ENCODE assay signal across 8 cellular contexts in genomic region chr5:111278824-111279504, GRCh38. TPM values are rescaled to one million over a fixed set of nuclear protein-coding genes. Genes with fewer than 3 reads are reported as not detected.
DNase-seq lines count a peak whose midpoint lies in the region; ATAC-seq and TF ChIP-seq lines count a peak whose summit lies in the region.

No MANE protein-coding gene starts in this region.

- TF ChIP-seq CTCF in CD4-positive, alpha-beta T cell (IDR thresholded peaks at IDR 0.05): peak; percentile 85
- TF ChIP-seq CTCF in hepatocyte (IDR thresholded peaks at IDR 0.05; ENCODE audit: poor library complexity): peak; percentile 64

- no peak overlapping the region for H2AFZ ChIP-seq in hepatocyte

- H3K4me1 Mint-ChIP-seq in CD4-positive, alpha-beta T cell (ENCODE audit: low read depth): peaks cover 87% of the 10 kb centered on the region
- peaks cover 86% of the 10 kb centered on the region for H3K4me1 Mint-ChIP-seq in activated naive CD4-positive, alpha-beta T cell treated with anti-CD3 and anti-CD28 coated beads, Interleukin-2, amount 50 U/mL, for 24 hours

- intact Hi-C loops in CD4-positive, alpha-beta T cell (cut with DNase I, micrococcal nuclease): loop anchor here (1.0 to 2.0 kb wide), 3 partner anchors 56 to 121 kb away; no protein-coding TSS in a partner anchor

- no peaks in the 10 kb centered on the region for H3K79me2 ChIP-seq in hepatocyte

- H3K27me3 ChIP-seq in CD4-positive, alpha-beta T cell (ENCODE audit: control insufficient read depth, insufficient read depth, low read length): no peaks in the 10 kb centered on the region
- H3K27me3 ChIP-seq in hepatocyte: no peaks in the 10 kb centered on the region

- no peaks in the 10 kb centered on the region for H3K9me3 ChIP-seq in CD4-positive, alpha-beta T cell (ENCODE audit: control insufficient read depth, low read length)
- no peaks in the 10 kb centered on the region for H3K9me3 ChIP-seq in hepatocyte (ENCODE audit: low read depth)

- H3K27ac Mint-ChIP-seq in CD4-positive, alpha-beta T cell: peak overlapping the region; percentile 59
- peak overlapping the region; percentile 86 for H3K27ac Mint-ChIP-seq in activated naive CD4-positive, alpha-beta T cell treated with anti-CD3 and anti-CD28 coated beads, Interleukin-2, amount 50 U/mL, for 24 hours

- WGBS in hepatocyte (ENCODE audit: low lambda C conversion rate, missing lambda C conversion rate): 34% methylated on average over 12 of the region's 12 CpGs

- no peaks in the 10 kb centered on the region for H3K27me3 Mint-ChIP-seq in CD4-positive, alpha-beta T cell
- H3K27me3 Mint-ChIP-seq in activated naive CD4-positive, alpha-beta T cell treated with anti-CD3 and anti-CD28 coated beads, Interleukin-2, amount 50 U/mL, for 24 hours: no peaks in the 10 kb centered on the region

- H3K36me3 ChIP-seq in hepatocyte (replicated peaks; ENCODE audit: insufficient read depth, low read depth): no peaks in the 10 kb centered on the region

- peak; percentile 79 to 93 (median 85) for DNase-seq in CD4-positive, alpha-beta T cell
- DNase-seq in GM19240 (ENCODE audit: insufficient read length, low spot score) (peak; percentile 41), SK-MEL-5 (ENCODE audit: low read depth, low spot score) (peak; percentile 80), hepatocyte (ENCODE audit: low spot score) (peak; percentile 67), epidermal melanocyte (ENCODE audit: insufficient read length, low spot score) (no peak)
- DNase-seq in stimulated activated CD4-positive, alpha-beta T cell treated with anti-CD3 and anti-CD28 coated beads, Interleukin-15, amount 100 ng/mL, for 24 hours: peak; percentile 90

- no peaks in the 10 kb centered on the region for H3K4me1 ChIP-seq in hepatocyte (ENCODE audit: insufficient read depth)

- peak; percentile 98 for ATAC-seq in CD4-positive, alpha-beta T cell (ENCODE audit: poor library complexity)
- ATAC-seq in HG03342 (IDR thresholded peaks at IDR 0.05; ENCODE audit: unreplicated experiment): peak; percentile 93

- peaks cover 9% of the 10 kb centered on the region for H3K36me3 Mint-ChIP-seq in CD4-positive, alpha-beta T cell (ENCODE audit: low read depth)
- H3K36me3 Mint-ChIP-seq in activated naive CD4-positive, alpha-beta T cell treated with anti-CD3 and anti-CD28 coated beads, Interleukin-2, amount 50 U/mL, for 24 hours: peaks cover 4% of the 10 kb centered on the region

- H3K27ac ChIP-seq in CD4-positive, alpha-beta T cell (ENCODE audit: low read depth, low read length): no peak overlapping the region
- H3K27ac ChIP-seq in hepatocyte: no peak overlapping the region

- CTCF ChIA-PET in CD4-positive, alpha-beta T cell (lab: Charles Lee): interaction anchor here (0.6 to 7.9 kb wide), 21 partner anchors 9 to 122 kb away, joined by 3 to 61 read pairs (median 5); partner anchors contain the start of gene CAMK4

- peak overlapping the region; percentile 63 for H3K4me3 Mint-ChIP-seq in CD4-positive, alpha-beta T cell
- H3K4me3 Mint-ChIP-seq in activated naive CD4-positive, alpha-beta T cell treated with anti-CD3 and anti-CD28 coated beads, Interleukin-2, amount 50 U/mL, for 24 hours: peak overlapping the region; percentile 53

- in situ Hi-C loops in SK-MEL-5 (cut with HindIII; ENCODE audit: low pct_unique_long_range_greater_than_20kb, low sequenced_read_pairs): no loop called here

- H3K9me3 Mint-ChIP-seq in CD4-positive, alpha-beta T cell: no peaks in the 10 kb centered on the region
- H3K9me3 Mint-ChIP-seq in activated naive CD4-positive, alpha-beta T cell treated with anti-CD3 and anti-CD28 coated beads, Interleukin-2, amount 50 U/mL, for 24 hours: no peaks in the 10 kb centered on the region

- H3K4me3 ChIP-seq in hepatocyte: no peak overlapping the region

- no peaks in the 10 kb centered on the region for H3K9me2 ChIP-seq in hepatocyte (replicated peaks; ENCODE audit: insufficient read depth)

- H4K20me1 ChIP-seq in hepatocyte (ENCODE audit: insufficient read depth, poor library complexity, severe bottlenecking): no peaks in the 10 kb centered on the region

- H3K4me2 ChIP-seq in hepatocyte: no peak overlapping the region

- POLR2A ChIA-PET in CD4-positive, alpha-beta T cell (lab: Charles Lee): interaction anchor here (0.7 to 5.1 kb wide), 10 partner anchors 19 to 232 kb away, joined by 3 to 42 read pairs (median 4); partner anchors contain the start of gene CAMK4

RNA-seq across cellular contexts. Expression of gene CAMK4, which starts 54.8 kb away (rescaled TPM):
- total RNA-seq in CD4-positive, alpha-beta T cell: 100 to 1,000 TPM; 202 to 225 TPM
- 20.7 and 22.8 TPM in 2 replicates for total RNA-seq in SK-MEL-5 (2014; rRNA removed; shearing (Covaris generic))
- 14.5 and 16.5 TPM in 2 replicates for polyA plus RNA-seq in SK-MEL-5 (2015; cell fraction: cytosol; rRNA removed)
- polyA plus RNA-seq in SK-MEL-5 (2015; cell fraction: nucleus; rRNA removed): 4.3 and 10.5 TPM in 2 replicates
- 1.6 and 3.4 TPM in 2 replicates for total RNA-seq in hepatocyte
- 0.64 and 1.0 TPM in 2 replicates for polyA plus RNA-seq in hepatocyte
